Comparison of ENCODE assay signal across 9 cellular contexts in the genomic region with DNA sequence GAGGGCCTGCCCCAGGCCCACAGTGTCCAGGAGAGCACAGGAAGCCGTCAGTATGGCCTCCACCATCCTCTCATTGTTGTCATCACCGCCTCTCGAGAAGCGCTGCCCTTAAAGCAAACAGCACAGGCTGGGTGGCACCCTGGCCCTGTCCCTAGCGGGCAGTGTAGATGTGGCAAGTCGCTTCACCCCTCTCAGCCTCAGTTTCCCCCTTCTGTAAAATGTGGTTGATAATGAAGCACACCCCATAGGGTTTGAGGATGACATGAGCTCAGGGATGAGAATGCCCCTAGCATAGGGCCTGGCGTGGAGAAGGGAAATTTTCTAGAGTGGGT. TPM values are rescaled to one million over a fixed set of nuclear protein-coding genes. Genes with fewer than 3 reads are reported as not detected.
DNase-seq lines count a peak whose midpoint lies in the region; ATAC-seq and TF ChIP-seq lines count a peak whose summit lies in the region.
"Had no signal": no experiment of that assay in that cellular context is flagged by ENCODE, and none has a peak within 500 bp of the region (broad histone marks: within the 10 kb centered on the region; RNA-seq: fewer than 3 reads in every experiment).

No MANE protein-coding gene starts in this region.

- peak overlapping the region; percentile 78 for H3K4me3 Mint-ChIP-seq in T-helper 1 cell treated with Interleukin-12 subunit alpha and Interleukin-12 subunit beta and Interleukin-4 antibody, amounts not matched to agents 30 μg/mL and 1 μg/mL, for 36 hours

- in situ Hi-C loops in Panc1 (cut with HindIII; ENCODE audit: low pct_unique_long_range_greater_than_20kb, low sequenced_read_pairs) = no loop called here
- in situ Hi-C loops in HAP-1 (cut with MboI; ENCODE audit: low sequenced_read_pairs) = loop anchor here (5.0 kb wide), 1 partner anchor 230 kb away; the partner anchor contains the start of gene PLA2G2E

- TF ChIP-seq CTCF in Panc1 (IDR thresholded peaks at IDR 0.05) (peak; percentile 18), fibroblast of villous mesenchyme (IDR thresholded peaks at IDR 0.05; ENCODE audit: insufficient read depth, low read depth, low read length) (peak; percentile 2)

- H3K27ac Mint-ChIP-seq in T-helper 1 cell treated with Interleukin-12 subunit alpha and Interleukin-12 subunit beta and Interleukin-4 antibody, amounts not matched to agents 30 μg/mL and 1 μg/mL, for 36 hours = peak overlapping the region; percentile 49

- H3K27me3 ChIP-seq in Panc1 (ENCODE audit: control insufficient read depth, insufficient read depth, low read length) (no peaks in the 10 kb centered on the region), HAP-1 (ENCODE audit: low read depth) (no peaks in the 10 kb centered on the region)

- peaks cover 11% of the 10 kb centered on the region for H3K4me1 Mint-ChIP-seq in T-helper 1 cell treated with Interleukin-12 subunit alpha and Interleukin-12 subunit beta and Interleukin-4 antibody, amounts not matched to agents 30 μg/mL and 1 μg/mL, for 36 hours (ENCODE audit: low read depth)

- H3K36me3 ChIP-seq in Panc1 (ENCODE audit: control insufficient read depth, insufficient read depth, low read length) (no peaks in the 10 kb centered on the region), HAP-1 (replicated peaks) (no peaks in the 10 kb centered on the region)

- CTCF ChIA-PET in Panc1 (lab: Charles Lee) = interaction anchor here (0.7 to 1.5 kb wide), 2 partner anchors 178 to 260 kb away, joined by 6 to 12 read pairs; no protein-coding TSS in a partner anchor

- no peak for DNase-seq in T-helper 1 cell
- DNase-seq in Panc1 (ENCODE audit: low read depth, low spot score) = no peak
- no peak for DNase-seq in fibroblast of villous mesenchyme (ENCODE audit: low read depth)
- no peak for DNase-seq in stimulated activated naive CD4-positive, alpha-beta T cell (lab: John Stamatoyannopoulos, UW)
- no peak for DNase-seq in HAP-1 (ENCODE audit: low spot score in 2 of 2)
- no peak for DNase-seq in cerebellar cortex (ENCODE audit: low spot score)

- no peaks in the 10 kb centered on the region for H3K36me3 Mint-ChIP-seq in T-helper 1 cell treated with Interleukin-12 subunit alpha and Interleukin-12 subunit beta and Interleukin-4 antibody, amounts not matched to agents 30 μg/mL and 1 μg/mL, for 36 hours (ENCODE audit: low read depth)

- intact Hi-C loops in Panc1 (cut with micrococcal nuclease; ENCODE audit: unreplicated experiment) = loop anchor here (2.0 kb wide), 2 partner anchors 178 to 234 kb away; no protein-coding TSS in a partner anchor

- H3K4me3 ChIP-seq in Panc1 (ENCODE audit: low read depth in 2 of 2, low read length in 2 of 2) = no peak overlapping the region
- no peak overlapping the region for H3K4me3 ChIP-seq in fibroblast of villous mesenchyme (ENCODE audit: low read depth, low read length)
- no peak overlapping the region for H3K4me3 ChIP-seq in skin epidermis
- no peak overlapping the region for H3K4me3 ChIP-seq in HAP-1

- H3K9me3 Mint-ChIP-seq in T-helper 1 cell treated with Interleukin-12 subunit alpha and Interleukin-12 subunit beta and Interleukin-4 antibody, amounts not matched to agents 30 μg/mL and 1 μg/mL, for 36 hours = no peaks in the 10 kb centered on the region

- H3K27ac ChIP-seq in Panc1 (ENCODE audit: low read length) (no peak overlapping the region), skin epidermis (peak overlapping the region in 16 of 21 experiments; percentile 11 to 84 (median 56))

- no TSS peak for BruUV-seq in Panc1 (replicated peaks; lab: Mats Ljungman, UMichigan)

- peaks cover 4% of the 10 kb centered on the region; the same call in 1 of the 2 replicates for H3K4me1 ChIP-seq in Panc1 (ENCODE audit: control insufficient read depth, insufficient read depth, low read length)
- H3K4me1 ChIP-seq in HAP-1 = no peaks in the 10 kb centered on the region; the same call in 1 of the 2 replicates

- H3K9me3 ChIP-seq in Panc1 (ENCODE audit: control insufficient read depth, insufficient read depth, low read depth, low read length) (no peaks in the 10 kb centered on the region), HAP-1 (no peaks in the 10 kb centered on the region)

- ATAC-seq in Panc1 = no peak

- H3K27me3 Mint-ChIP-seq in T-helper 1 cell treated with Interleukin-12 subunit alpha and Interleukin-12 subunit beta and Interleukin-4 antibody, amounts not matched to agents 30 μg/mL and 1 μg/mL, for 36 hours (ENCODE audit: low read depth) = no peaks in the 10 kb centered on the region

- POLR2A ChIA-PET in Panc1 (lab: Charles Lee) = no interaction called here

RNA-seq across cellular contexts. Expression of gene PLA2G2F, which starts 13.4 kb away (rescaled TPM):
- total RNA-seq in Panc1 (2021; ENCODE audit: unreplicated experiment) (not detected), fibroblast of villous mesenchyme (not detected in 2 replicates)
- not detected for polyA plus RNA-seq in Panc1 (2012; ENCODE audit: insufficient read length)
- total RNA-seq: glomerular endothelial cell had no signal

RNA-seq across cellular contexts. Expression of gene PLA2G2D, which starts 33.2 kb away (rescaled TPM):
- not detected for total RNA-seq in Panc1 (2021; ENCODE audit: unreplicated experiment)
- polyA plus RNA-seq in Panc1 (2012; ENCODE audit: insufficient read length) = not detected
- total RNA-seq in fibroblast of villous mesenchyme = not detected in 2 replicates
- total RNA-seq: glomerular endothelial cell had no signal

RNA-seq across cellular contexts. Expression of gene UBXN10, which starts 33.3 kb away (rescaled TPM):
- 0.05 TPM for total RNA-seq in Panc1 (2021; ENCODE audit: unreplicated experiment)
- polyA plus RNA-seq in Panc1 (2012; ENCODE audit: insufficient read length) = 0.04 TPM
- total RNA-seq in fibroblast of villous mesenchyme = not detected in 2 replicates

RNA-seq across cellular contexts. Expression of gene PLA2G2C, which starts 33.8 kb away (rescaled TPM):
- total RNA-seq in Panc1 (2021; ENCODE audit: unreplicated experiment) (not detected), fibroblast of villous mesenchyme (not detected in 2 replicates)
- polyA plus RNA-seq in Panc1 (2012; ENCODE audit: insufficient read length) = not detected
- total RNA-seq: glomerular endothelial cell had no signal
